ENCODE assay signal across 23 cellular contexts in genomic region chr1:41013812-41014211, GRCh38. TPM values are rescaled to one million over a fixed set of nuclear protein-coding genes. Genes with fewer than 3 reads are reported as not detected.
A peak's percentile ranks its signal among the peaks of the same experiment; 100 is the strongest.
DNase-seq lines count a peak whose midpoint lies in the region; ATAC-seq and TF ChIP-seq lines count a peak whose summit lies in the region.
"Had no signal": no experiment of that assay in that cellular context is flagged by ENCODE, and none has a peak within 500 bp of the region (broad histone marks: within the 10 kb centered on the region; RNA-seq: fewer than 3 reads in every experiment).

No MANE protein-coding gene starts in this region.

- H3K9me3 Mint-ChIP-seq in activated CD8-positive, alpha-beta T cell treated with anti-CD3 and anti-CD28 coated beads for 36 hours = no peaks in the 10 kb centered on the region
- H3K9me3 Mint-ChIP-seq in activated CD8-positive, alpha-beta T cell treated with anti-CD3 and anti-CD28 coated beads, Interleukin-2, amount 10 ng/mL, durations not matched to agents 7 days and 5 days (ENCODE audit: insufficient read depth) = no peaks in the 10 kb centered on the region
- H3K9me3 Mint-ChIP-seq in endodermal cell = no peaks in the 10 kb centered on the region
- H3K9me3 Mint-ChIP-seq in stimulated activated naive B cell treated with anti-CD40 and anti-IgM and Interleukin-4, amounts not matched to agents 10 μg/mL and 1 μg/mL and 100 μg/mL, for 72 hours = no peaks in the 10 kb centered on the region
- H3K9me3 Mint-ChIP-seq: IgD-negative memory B cell, type B pancreatic cell had no signal

- no peak for TF ChIP-seq CTCF in activated CD8-positive, alpha-beta T cell treated with anti-CD3 and anti-CD28 coated beads for 36 hours (IDR thresholded peaks at IDR 0.05)
- TF ChIP-seq CTCF in endodermal cell (conservative IDR thresholded peaks at IDR 0.05) = no peak

- CTCF ChIA-PET in activated CD8-positive, alpha-beta T cell treated with anti-CD3 and anti-CD28 coated beads for 36 hours (lab: Charles Lee) = no interaction called here
- CTCF ChIA-PET in activated CD8-positive, alpha-beta T cell treated with anti-CD3 and anti-CD28 coated beads, Interleukin-2, amount 10 ng/mL, durations not matched to agents 7 days and 5 days (lab: Charles Lee) = no interaction called here

- intact Hi-C loops in activated CD8-positive, alpha-beta T cell treated with anti-CD3 and anti-CD28 coated beads for 36 hours (cut with micrococcal nuclease) = no loop called here

- peak overlapping the region; percentile 22 for H3K27ac Mint-ChIP-seq in activated CD8-positive, alpha-beta T cell treated with anti-CD3 and anti-CD28 coated beads for 36 hours
- H3K27ac Mint-ChIP-seq in activated CD8-positive, alpha-beta T cell treated with anti-CD3 and anti-CD28 coated beads, Interleukin-2, amount 10 ng/mL, durations not matched to agents 7 days and 5 days = no peak overlapping the region
- H3K27ac Mint-ChIP-seq in endodermal cell = peak overlapping the region; percentile 15
- H3K27ac Mint-ChIP-seq in stimulated activated naive B cell treated with anti-CD40 and anti-IgM and Interleukin-4, amounts not matched to agents 10 μg/mL and 1 μg/mL and 100 μg/mL, for 72 hours = peak overlapping the region; percentile 42
- H3K27ac Mint-ChIP-seq: type B pancreatic cell had no signal

- no peaks in the 10 kb centered on the region for H3K4me1 ChIP-seq in endodermal cell (ENCODE audit: control insufficient read depth, insufficient read depth, low read length)
- H3K4me1 ChIP-seq: parathyroid adenoma, SJSA1 had no signal

- H3K4me3 Mint-ChIP-seq in activated CD8-positive, alpha-beta T cell treated with anti-CD3 and anti-CD28 coated beads for 36 hours = no peak overlapping the region
- no peak overlapping the region for H3K4me3 Mint-ChIP-seq in activated CD8-positive, alpha-beta T cell treated with anti-CD3 and anti-CD28 coated beads, Interleukin-2, amount 10 ng/mL, durations not matched to agents 7 days and 5 days
- no peak overlapping the region for H3K4me3 Mint-ChIP-seq in endodermal cell
- H3K4me3 Mint-ChIP-seq in stimulated activated naive B cell treated with anti-CD40 and anti-IgM and Interleukin-4, amounts not matched to agents 10 μg/mL and 1 μg/mL and 100 μg/mL, for 72 hours = no peak overlapping the region
- H3K4me3 Mint-ChIP-seq: type B pancreatic cell had no signal

- no peak overlapping the region for H3K27ac ChIP-seq in endodermal cell (ENCODE audit: low read depth, low read length)
- H3K27ac ChIP-seq: parathyroid adenoma, SJSA1 had no signal

- H3K9ac ChIP-seq in endodermal cell (ENCODE audit: extremely low read depth, low read length, poor library complexity, severe bottlenecking) = no peak overlapping the region
- H3K9ac ChIP-seq: parathyroid adenoma had no signal

- 94 to 100% methylated on average over 8 of the region's 8 CpGs for whole genome bisulfite sequencing in endodermal cell (ENCODE audit: insufficient coverage in 1 of 2, insufficient read length in 1 of 2), 2 experiments

- no peak overlapping the region for H3K4me3 ChIP-seq in endodermal cell (ENCODE audit: low read length)
- H3K4me3 ChIP-seq: SJSA1, spleen had no signal

- H3K4me1 Mint-ChIP-seq in activated CD8-positive, alpha-beta T cell treated with anti-CD3 and anti-CD28 coated beads for 36 hours (ENCODE audit: low read depth) = peaks cover 10% of the 10 kb centered on the region
- H3K4me1 Mint-ChIP-seq in activated CD8-positive, alpha-beta T cell treated with anti-CD3 and anti-CD28 coated beads, Interleukin-2, amount 10 ng/mL, durations not matched to agents 7 days and 5 days (ENCODE audit: low read depth) = peaks cover 17% of the 10 kb centered on the region
- no peaks in the 10 kb centered on the region for H3K4me1 Mint-ChIP-seq in endodermal cell
- H3K4me1 Mint-ChIP-seq in stimulated activated naive B cell treated with anti-CD40 and anti-IgM and Interleukin-4, amounts not matched to agents 10 μg/mL and 1 μg/mL and 100 μg/mL, for 72 hours = peaks cover 15 to 22% of the 10 kb centered on the region in 2 donors

- POLR2A ChIA-PET in activated CD8-positive, alpha-beta T cell treated with anti-CD3 and anti-CD28 coated beads for 36 hours (lab: Charles Lee) = interaction anchor here (0.7 to 1.9 kb wide), 6 partner anchors 10 to 23 kb away, joined by 3 to 5 read pairs (median 4); no protein-coding TSS in a partner anchor
- POLR2A ChIA-PET in activated CD8-positive, alpha-beta T cell treated with anti-CD3 and anti-CD28 coated beads, Interleukin-2, amount 10 ng/mL, durations not matched to agents 7 days and 5 days (lab: Charles Lee) = no interaction called here

- no peak for ATAC-seq in activated CD8-positive, alpha-beta T cell treated with anti-CD3 and anti-CD28 coated beads for 36 hours
- ATAC-seq in activated CD8-positive, alpha-beta T cell treated with anti-CD3 and anti-CD28 coated beads, Interleukin-2, amount 10 ng/mL, durations not matched to agents 7 days and 5 days = no peak
- no peak for ATAC-seq in stimulated activated naive B cell treated with anti-CD40 and anti-IgM and Interleukin-4, amounts not matched to agents 10 μg/mL and 1 μg/mL and 100 μg/mL, for 72 hours (replicated peaks)
- no peak for ATAC-seq in SK-N-SH treated with all-trans-retinoic acid at 6 μM for 48 hours
- ATAC-seq: activated CD4-positive, CD25-positive, alpha-beta regulatory T cell treated with anti-CD3 and anti-CD28 coated beads, Interleukin-2, amount 50 U/mL, for 24 hours had no signal

- no peaks in the 10 kb centered on the region for H3K27me3 Mint-ChIP-seq in activated CD8-positive, alpha-beta T cell treated with anti-CD3 and anti-CD28 coated beads for 36 hours
- no peaks in the 10 kb centered on the region for H3K27me3 Mint-ChIP-seq in activated CD8-positive, alpha-beta T cell treated with anti-CD3 and anti-CD28 coated beads, Interleukin-2, amount 10 ng/mL, durations not matched to agents 7 days and 5 days (ENCODE audit: low read depth)
- H3K27me3 Mint-ChIP-seq in endodermal cell (ENCODE audit: insufficient read depth) = no peaks in the 10 kb centered on the region
- H3K27me3 Mint-ChIP-seq in stimulated activated naive B cell treated with anti-CD40 and anti-IgM and Interleukin-4, amounts not matched to agents 10 μg/mL and 1 μg/mL and 100 μg/mL, for 72 hours = no peaks in the 10 kb centered on the region
- H3K27me3 Mint-ChIP-seq: IgD-negative memory B cell, type B pancreatic cell had no signal

- H3K36me3 ChIP-seq in endodermal cell (ENCODE audit: control insufficient read depth, insufficient read depth, low read length) = peaks cover 74% of the 10 kb centered on the region

- H3K27me3 ChIP-seq in endodermal cell (ENCODE audit: control insufficient read depth, insufficient read depth, low read length, poor library complexity, severe bottlenecking) = no peaks in the 10 kb centered on the region
- H3K27me3 ChIP-seq: SJSA1, spleen had no signal

- no peak for DNase-seq in activated CD8-positive, alpha-beta T cell treated with anti-CD3 and anti-CD28 coated beads for 36 hours
- no peak for DNase-seq in activated CD8-positive, alpha-beta T cell treated with anti-CD3 and anti-CD28 coated beads, Interleukin-2, amount 10 ng/mL, durations not matched to agents 7 days and 5 days
- no peak for DNase-seq in endodermal cell
- DNase-seq in kidney tubule cell (ENCODE audit: low spot score) = peak; percentile 69
- no peak for DNase-seq in stimulated activated naive B cell treated with anti-CD40 and anti-IgM and Interleukin-4, amounts not matched to agents 10 μg/mL and 1 μg/mL and 100 μg/mL, for 72 hours
- no peak for DNase-seq in ureter (ENCODE audit: low spot score)
- no peak for DNase-seq in NCI-H510A treated with DMSO at 0.1 percent for 48 hours (lab: John Stamatoyannopoulos, UW)
- DNase-seq: activated gamma-delta T cell treated with Interleukin-2 at 50 U/mL for 16 hours, C1 segment of cervical spinal cord, DMS79, GOT3, hippocampal formation, MV-4-11, NCI-H524 treated with DMSO at 0.1 percent for 48 hours, OCI-M1, spleen had no signal

- no peaks in the 10 kb centered on the region for H3K9me3 ChIP-seq in endodermal cell (ENCODE audit: control insufficient read depth, low read length)
- H3K9me3 ChIP-seq: SJSA1, spleen had no signal

- H3K36me3 Mint-ChIP-seq in activated CD8-positive, alpha-beta T cell treated with anti-CD3 and anti-CD28 coated beads for 36 hours (ENCODE audit: low read depth) = peaks cover 47% of the 10 kb centered on the region
- peaks cover 58% of the 10 kb centered on the region for H3K36me3 Mint-ChIP-seq in activated CD8-positive, alpha-beta T cell treated with anti-CD3 and anti-CD28 coated beads, Interleukin-2, amount 10 ng/mL, durations not matched to agents 7 days and 5 days (ENCODE audit: low read depth)
- H3K36me3 Mint-ChIP-seq in endodermal cell (ENCODE audit: low read depth) = peaks cover 72% of the 10 kb centered on the region
- H3K36me3 Mint-ChIP-seq in stimulated activated naive B cell treated with anti-CD40 and anti-IgM and Interleukin-4, amounts not matched to agents 10 μg/mL and 1 μg/mL and 100 μg/mL, for 72 hours = peaks cover 48 to 86% of the 10 kb centered on the region in 2 donors

TF ChIP-seq in SK-N-SH treated with all-trans-retinoic acid at 6 μM for 48 hours, 23 proteins besides CTCF, POLR2A, EP300 and RAD21:
- TF ChIP-seq ESRRG (CRISPR knock-in tag; IDR thresholded peaks at IDR 0.05) (no peak), OSR1 (CRISPR knock-in tag; IDR thresholded peaks at IDR 0.05) (no peak)

RNA-seq across cellular contexts. Expression of gene SLFNL1, which starts 7.7 kb away (rescaled TPM):
- under 1 TPM; 0.22 to 0.25 TPM for total RNA-seq in activated CD8-positive, alpha-beta T cell treated with anti-CD3 and anti-CD28 coated beads for 36 hours
- under 1 TPM; 0.29 to 0.40 TPM for total RNA-seq in activated CD8-positive, alpha-beta T cell treated with anti-CD3 and anti-CD28 coated beads, Interleukin-2, amount 10 ng/mL, durations not matched to agents 7 days and 5 days
- total RNA-seq in endodermal cell (under 1 TPM in 1 of 2 donors, not detected in 1; 0.15 TPM), ureter (0.68 TPM)
- polyA plus RNA-seq in endodermal cell (2013, experiment 1 of 2) = 0.18 TPM
- 0.08 TPM for polyA plus RNA-seq in endodermal cell (2013, experiment 2 of 2)
- total RNA-seq: kidney epithelial cell had no signal

RNA-seq across cellular contexts. Expression of gene CTPS1, which starts 34.3 kb away (rescaled TPM):
- total RNA-seq in activated CD8-positive, alpha-beta T cell treated with anti-CD3 and anti-CD28 coated beads for 36 hours = 100 to 1,000 TPM; 100 to 102 TPM
- total RNA-seq in activated CD8-positive, alpha-beta T cell treated with anti-CD3 and anti-CD28 coated beads, Interleukin-2, amount 10 ng/mL, durations not matched to agents 7 days and 5 days = 10 to 100 TPM; 72.6 to 74.5 TPM
- total RNA-seq in endodermal cell = 10 to 100 TPM; 79.9 to 84.0 TPM
- 70.3 TPM for polyA plus RNA-seq in endodermal cell (2013, experiment 1 of 2)
- 64.4 TPM for polyA plus RNA-seq in endodermal cell (2013, experiment 2 of 2)
- total RNA-seq in ureter = 51.0 TPM
